In genomic region chr4:2286904-2287593, GRCh38 we compare ENCODE assay signal across 18 cellular contexts. TPM values are rescaled to one million over a fixed set of nuclear protein-coding genes. Genes with fewer than 3 reads are reported as not detected.
DNase-seq lines count a peak whose midpoint lies in the region; ATAC-seq and TF ChIP-seq lines count a peak whose summit lies in the region.
"Had no signal": no experiment of that assay in that cellular context is flagged by ENCODE, and none has a peak within 500 bp of the region (broad histone marks: within the 10 kb centered on the region; RNA-seq: fewer than 3 reads in every experiment).

No MANE protein-coding gene starts in this region.

- H3K36me3 Mint-ChIP-seq in GM23338 (ENCODE audit: low read depth) = no peaks in the 10 kb centered on the region; the same call in 2 of the 3 replicates
- H3K36me3 Mint-ChIP-seq in naive thymus-derived CD8-positive, alpha-beta T cell = no peaks in the 10 kb centered on the region
- H3K36me3 Mint-ChIP-seq: activated naive CD8-positive, alpha-beta T cell treated with anti-CD3 and anti-CD28 coated beads for 36 hours had no signal

- POLR2A ChIA-PET in naive thymus-derived CD8-positive, alpha-beta T cell (lab: Charles Lee) = interaction anchor here (1.3 to 2.3 kb wide), 4 partner anchors 8 to 24 kb away, joined by 4 to 7 read pairs (median 6); partner anchors contain the start of gene MXD4

- H2AFZ ChIP-seq in GM23338 = no peak overlapping the region

- peaks cover 13% of the 10 kb centered on the region for H3K27me3 Mint-ChIP-seq in GM23338 (ENCODE audit: insufficient read depth, low read depth, poor library complexity)
- H3K27me3 Mint-ChIP-seq in naive thymus-derived CD8-positive, alpha-beta T cell = peaks cover 0 to 2% (median 0%) of the 10 kb centered on the region in 5 donors
- H3K27me3 Mint-ChIP-seq: activated B cell treated with CpG ODN at 0.5 μM for 24 hours; activated naive CD8-positive, alpha-beta T cell treated with anti-CD3 and anti-CD28 coated beads for 36 hours had no signal

- H3K4me2 ChIP-seq in GM23338 = no peak overlapping the region

- no peaks in the 10 kb centered on the region for H4K20me1 ChIP-seq in GM23338 (replicated peaks; ENCODE audit: insufficient read depth)

- DNase-seq in NCI-H1092 treated with DMSO at 0.1 percent for 48 hours (lab: John Stamatoyannopoulos, UW) (peak; percentile 2), NCI-H1092 (lab: John Stamatoyannopoulos, UW) (no peak), GM23338 (ENCODE audit: low spot score) (no peak), occipital lobe (lab: John Stamatoyannopoulos, UW) (no peak), NCI-H526 (lab: John Stamatoyannopoulos, UW) (no peak)
- DNase-seq in naive thymus-derived CD8-positive, alpha-beta T cell = no peak
- DNase-seq: activated B cell treated with CpG ODN at 0.5 μM for 24 hours; activated naive CD8-positive, alpha-beta T cell treated with anti-CD3 and anti-CD28 coated beads for 36 hours; C1 segment of cervical spinal cord; H7; NCI-H1436 treated with DMSO at 0.1 percent for 48 hours; NK-92 treated with Interleukin-12 subunit alpha and Interleukin-12 subunit beta, amount 100 ng/mL, for 24 hours; stimulated activated CD4-positive, alpha-beta T cell treated with anti-CD3 and anti-CD28 coated beads, Interleukin-4, amount 100 ng/mL, for 1 hour; trophoblast cell had no signal

- H3K4me3 ChIP-seq in GM23338 = no peak overlapping the region
- H3K4me3 ChIP-seq: heart left ventricle had no signal

- no peaks in the 10 kb centered on the region for H3F3A ChIP-seq in GM23338 (replicated peaks; ENCODE audit: low read depth)

- peaks cover 9% of the 10 kb centered on the region for H3K4me1 Mint-ChIP-seq in GM23338
- H3K4me1 Mint-ChIP-seq in naive thymus-derived CD8-positive, alpha-beta T cell = peaks cover 23 to 61% (median 52%) of the 10 kb centered on the region in 4 donors

- no peaks in the 10 kb centered on the region for H3K9me2 ChIP-seq in GM23338 (ENCODE audit: insufficient read depth)

- ATAC-seq in GM23338 (peak; percentile 34), HG03135 (IDR thresholded peaks at IDR 0.05; ENCODE audit: unreplicated experiment) (no peak)
- ATAC-seq in naive thymus-derived CD8-positive, alpha-beta T cell = no peak
- ATAC-seq: heart left ventricle had no signal

- no peak for TF ChIP-seq CTCF in GM23338 (conservative IDR thresholded peaks at IDR 0.05; ENCODE audit: low read depth in 2 of 2)

- H3K27ac ChIP-seq in GM23338 (ENCODE audit: low read depth) (no peak overlapping the region), angular gyrus (ENCODE audit: low read depth, low read length) (peak overlapping the region; percentile 4)
- H3K27ac ChIP-seq: 22Rv1, heart left ventricle had no signal

- no peaks in the 10 kb centered on the region for H3K79me2 ChIP-seq in GM23338 (replicated peaks; ENCODE audit: insufficient read depth)

- no peak overlapping the region for H3K27ac Mint-ChIP-seq in GM23338
- H3K27ac Mint-ChIP-seq in naive thymus-derived CD8-positive, alpha-beta T cell = peak overlapping the region in 9 of 10 donors; percentile 46 to 87 (median 58)
- H3K27ac Mint-ChIP-seq: activated B cell treated with CpG ODN at 0.5 μM for 24 hours; activated naive CD8-positive, alpha-beta T cell treated with anti-CD3 and anti-CD28 coated beads for 36 hours had no signal

- H3K27me3 ChIP-seq in GM23338 (ENCODE audit: insufficient read depth) = no peaks in the 10 kb centered on the region
- H3K27me3 ChIP-seq: heart left ventricle had no signal

- no peaks in the 10 kb centered on the region for H3K4me1 ChIP-seq in GM23338 (ENCODE audit: insufficient read depth)

- H3K9me3 Mint-ChIP-seq in GM23338 = no peaks in the 10 kb centered on the region
- no peaks in the 10 kb centered on the region for H3K9me3 Mint-ChIP-seq in naive thymus-derived CD8-positive, alpha-beta T cell
- H3K9me3 Mint-ChIP-seq: activated B cell treated with CpG ODN at 0.5 μM for 24 hours; activated naive CD8-positive, alpha-beta T cell treated with anti-CD3 and anti-CD28 coated beads for 36 hours had no signal

- no peak overlapping the region for H3K4me3 Mint-ChIP-seq in GM23338
- H3K4me3 Mint-ChIP-seq in naive thymus-derived CD8-positive, alpha-beta T cell = peak overlapping the region in 1 of 10 donors; percentile 22
- H3K4me3 Mint-ChIP-seq: activated B cell treated with CpG ODN at 0.5 μM for 24 hours; activated naive CD8-positive, alpha-beta T cell treated with anti-CD3 and anti-CD28 coated beads for 36 hours had no signal

- no peaks in the 10 kb centered on the region for H3K36me3 ChIP-seq in GM23338 (ENCODE audit: insufficient read depth)
- H3K36me3 ChIP-seq: heart left ventricle had no signal

TF ChIP-seq in GM23338, 12 proteins besides CTCF, POLR2A, EP300 and RAD21 (continues in another document):
- TF ChIP-seq ZNF114 (CRISPR knock-in tag; IDR thresholded peaks at IDR 0.05) (no peak), JUNB (IDR thresholded peaks at IDR 0.05; ENCODE audit: unreplicated experiment) (no peak), CREB1 (CRISPR knock-in tag; IDR thresholded peaks at IDR 0.05; ENCODE audit: low read depth) (no peak)
- TF ChIP-seq, protein P1, sequence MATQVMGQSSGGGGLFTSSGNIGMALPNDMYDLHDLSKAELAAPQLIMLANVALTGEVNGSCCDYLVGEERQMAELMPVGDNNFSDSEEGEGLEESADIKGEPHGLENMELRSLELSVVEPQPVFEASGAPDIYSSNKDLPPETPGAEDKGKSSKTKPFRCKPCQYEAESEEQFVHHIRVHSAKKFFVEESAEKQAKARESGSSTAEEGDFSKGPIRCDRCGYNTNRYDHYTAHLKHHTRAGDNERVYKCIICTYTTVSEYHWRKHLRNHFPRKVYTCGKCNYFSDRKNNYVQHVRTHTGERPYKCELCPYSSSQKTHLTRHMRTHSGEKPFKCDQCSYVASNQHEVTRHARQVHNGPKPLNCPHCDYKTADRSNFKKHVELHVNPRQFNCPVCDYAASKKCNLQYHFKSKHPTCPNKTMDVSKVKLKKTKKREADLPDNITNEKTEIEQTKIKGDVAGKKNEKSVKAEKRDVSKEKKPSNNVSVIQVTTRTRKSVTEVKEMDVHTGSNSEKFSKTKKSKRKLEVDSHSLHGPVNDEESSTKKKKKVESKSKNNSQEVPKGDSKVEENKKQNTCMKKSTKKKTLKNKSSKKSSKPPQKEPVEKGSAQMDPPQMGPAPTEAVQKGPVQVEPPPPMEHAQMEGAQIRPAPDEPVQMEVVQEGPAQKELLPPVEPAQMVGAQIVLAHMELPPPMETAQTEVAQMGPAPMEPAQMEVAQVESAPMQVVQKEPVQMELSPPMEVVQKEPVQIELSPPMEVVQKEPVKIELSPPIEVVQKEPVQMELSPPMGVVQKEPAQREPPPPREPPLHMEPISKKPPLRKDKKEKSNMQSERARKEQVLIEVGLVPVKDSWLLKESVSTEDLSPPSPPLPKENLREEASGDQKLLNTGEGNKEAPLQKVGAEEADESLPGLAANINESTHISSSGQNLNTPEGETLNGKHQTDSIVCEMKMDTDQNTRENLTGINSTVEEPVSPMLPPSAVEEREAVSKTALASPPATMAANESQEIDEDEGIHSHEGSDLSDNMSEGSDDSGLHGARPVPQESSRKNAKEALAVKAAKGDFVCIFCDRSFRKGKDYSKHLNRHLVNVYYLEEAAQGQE (IDR thresholded peaks at IDR 0.05; ENCODE audit: unreplicated experiment) = no peak

RNA-seq across cellular contexts. Expression of gene MXD4, which starts 25.1 kb away (rescaled TPM):
- 19.9 and 26.4 TPM in 2 replicates for total RNA-seq in GM23338 (2014; rRNA removed; shearing (Covaris generic))
- polyA plus RNA-seq in GM23338 (2016; fragmentation: Nextera tagmentation; extraction: Ambion mirVana) = 6.9 and 11.5 TPM in 2 replicates
- total RNA-seq in naive thymus-derived CD8-positive, alpha-beta T cell = 10 to 100 TPM; 41.9 to 44.2 TPM
- 10 to 100 TPM; 15.6 to 30.0 (median 20.5) TPM for polyA plus RNA-seq in naive thymus-derived CD8-positive, alpha-beta T cell
- 19.7 TPM for total RNA-seq in occipital lobe

RNA-seq across cellular contexts. Expression of gene HAUS3, which starts 45.1 kb away (rescaled TPM):
- total RNA-seq in GM23338 (2014; rRNA removed; shearing (Covaris generic)) = 23.7 and 36.0 TPM in 2 replicates
- 16.3 and 21.4 TPM in 2 replicates for polyA plus RNA-seq in GM23338 (2016; fragmentation: Nextera tagmentation; extraction: Ambion mirVana)
- total RNA-seq in naive thymus-derived CD8-positive, alpha-beta T cell = 10 to 100 TPM; 28.4 to 30.1 TPM
- polyA plus RNA-seq in naive thymus-derived CD8-positive, alpha-beta T cell = 10 to 100 TPM; 16.3 to 22.2 (median 18.8) TPM
- 37.4 TPM for total RNA-seq in occipital lobe

RNA-seq across cellular contexts. Expression of gene POLN, which starts 45.1 kb away (rescaled TPM):
- 1.8 and 4.8 TPM in 2 replicates for total RNA-seq in GM23338 (2014; rRNA removed; shearing (Covaris generic))
- polyA plus RNA-seq in GM23338 (2016; fragmentation: Nextera tagmentation; extraction: Ambion mirVana) = 1.8 and 4.0 TPM in 2 replicates
- total RNA-seq in naive thymus-derived CD8-positive, alpha-beta T cell = 1 to 10 TPM; 2.9 to 3.8 TPM
- polyA plus RNA-seq in naive thymus-derived CD8-positive, alpha-beta T cell = under 1 TPM in 2 of 3 donors, not detected in 1; 0.44 to 0.55 TPM
- total RNA-seq in occipital lobe = 7.8 TPM
